ENCODE assay signal across 21 cellular contexts in genomic region chr7:84117304-84117703, GRCh38.
A peak's percentile ranks its signal among the peaks of the same experiment; 100 is the strongest.
DNase-seq lines count a peak whose midpoint lies in the region; ATAC-seq and TF ChIP-seq lines count a peak whose summit lies in the region.
"Had no signal": no experiment of that assay in that cellular context is flagged by ENCODE, and none has a peak within 500 bp of the region (broad histone marks: within the 10 kb centered on the region; RNA-seq: fewer than 3 reads in every experiment).

No MANE protein-coding gene starts in this region.

- H3K27ac Mint-ChIP-seq in GM23338 (no peak overlapping the region), glutamatergic neuron (ENCODE audit: unreplicated experiment) (peak overlapping the region; percentile 62), neural progenitor cell (no peak overlapping the region)
- no peak overlapping the region for H3K27ac Mint-ChIP-seq in activated naive CD8-positive, alpha-beta T cell treated with anti-CD3 and anti-CD28 coated beads for 36 hours
- H3K27ac Mint-ChIP-seq: CD4-positive, alpha-beta memory T cell; HFFc6 had no signal

- H3F3A ChIP-seq in GM23338 (replicated peaks; ENCODE audit: low read depth) (no peaks in the 10 kb centered on the region), neural progenitor cell (ENCODE audit: low read depth) (peaks cover 19% of the 10 kb centered on the region)

- H3K27me3 Mint-ChIP-seq in GM23338 (ENCODE audit: insufficient read depth, low read depth, poor library complexity) (peaks cover 2% of the 10 kb centered on the region), glutamatergic neuron (ENCODE audit: unreplicated experiment) (peaks cover 3% of the 10 kb centered on the region), neural progenitor cell (ENCODE audit: insufficient read depth, low read depth) (no peaks in the 10 kb centered on the region)
- H3K27me3 Mint-ChIP-seq in activated naive CD8-positive, alpha-beta T cell treated with anti-CD3 and anti-CD28 coated beads for 36 hours = no peaks in the 10 kb centered on the region
- H3K27me3 Mint-ChIP-seq: CD4-positive, alpha-beta memory T cell had no signal

- H4K20me1 ChIP-seq in GM23338 (replicated peaks; ENCODE audit: insufficient read depth) (no peaks in the 10 kb centered on the region), neural progenitor cell (ENCODE audit: low read depth) (peaks cover 31% of the 10 kb centered on the region)

- H3K4me2 ChIP-seq in GM23338 (no peak overlapping the region), neural progenitor cell (peak overlapping the region; percentile 29)
- H3K4me2 ChIP-seq: A549 had no signal

- no peak for TF ChIP-seq POLR2A in erythroblast (IDR thresholded peaks at IDR 0.05; ENCODE audit: low read length)

- peaks cover 1% of the 10 kb centered on the region; the same call in 1 of the 2 replicates for H3K36me3 ChIP-seq in GM23338 (ENCODE audit: insufficient read depth)
- H3K36me3 ChIP-seq in neural progenitor cell = peaks cover 1% of the 10 kb centered on the region
- H3K36me3 ChIP-seq in BE2C = no peaks in the 10 kb centered on the region
- H3K36me3 ChIP-seq: HAP-1 had no signal

- no peak overlapping the region for H3K27ac ChIP-seq in GM23338 (ENCODE audit: low read depth)
- no peak overlapping the region for H3K27ac ChIP-seq in neural progenitor cell
- H3K27ac ChIP-seq: A549 had no signal

- H3K36me3 Mint-ChIP-seq in GM23338 (ENCODE audit: low read depth) (peaks cover 9% of the 10 kb centered on the region; the same call in 2 of the 3 replicates), glutamatergic neuron (ENCODE audit: unreplicated experiment) (no peaks in the 10 kb centered on the region), neural progenitor cell (peaks cover 5% of the 10 kb centered on the region)
- H3K36me3 Mint-ChIP-seq in activated naive CD8-positive, alpha-beta T cell treated with anti-CD3 and anti-CD28 coated beads for 36 hours = no peaks in the 10 kb centered on the region
- H3K36me3 Mint-ChIP-seq: CD4-positive, alpha-beta memory T cell had no signal

- H3K9me3 Mint-ChIP-seq in GM23338 = 0 out of 3 replicates have a peak, but pooled peaks cover 3% of the 10 kb centered on the region
- peaks cover 7% of the 10 kb centered on the region for H3K9me3 Mint-ChIP-seq in glutamatergic neuron (ENCODE audit: unreplicated experiment)
- peaks cover 5% of the 10 kb centered on the region for H3K9me3 Mint-ChIP-seq in neural progenitor cell
- H3K9me3 Mint-ChIP-seq in activated naive CD8-positive, alpha-beta T cell treated with anti-CD3 and anti-CD28 coated beads for 36 hours = no peaks in the 10 kb centered on the region
- H3K9me3 Mint-ChIP-seq: HFFc6 had no signal

- peak; percentile 80 for DNase-seq in DMS 273 (lab: John Stamatoyannopoulos, UW; ENCODE audit: unreplicated experiment)
- DNase-seq in GM23338 (ENCODE audit: low spot score) = peak; percentile 32
- DNase-seq in glutamatergic neuron = peak; percentile 60
- DNase-seq in neural progenitor cell (ENCODE audit: low spot score) = peak; percentile 56
- no peak for DNase-seq in activated naive CD8-positive, alpha-beta T cell treated with anti-CD3 and anti-CD28 coated beads for 36 hours
- DNase-seq in BE2C = no peak
- DNase-seq in erythroblast (lab: John Stamatoyannopoulos, UW) = no peak
- DNase-seq: 8988T; ACHN; AML-193; C1 segment of cervical spinal cord; Calu3; CD4-positive, alpha-beta memory T cell; COR-L47; DMS79; EL; GF-D8; GOT3; HFFc6 had no signal

- TF ChIP-seq CTCF in GM23338 (conservative IDR thresholded peaks at IDR 0.05; ENCODE audit: low read depth in 2 of 2) (no peak), glutamatergic neuron (IDR thresholded peaks at IDR 0.05; ENCODE audit: partially characterized antibody, unreplicated experiment) (no peak), neural progenitor cell (IDR thresholded peaks at IDR 0.05) (no peak), BE2C (IDR thresholded peaks at IDR 0.05; ENCODE audit: low read depth, low read length) (no peak)

- ATAC-seq in GM23338 = peak; percentile 83
- ATAC-seq: A549 had no signal

- H3K4me3 ChIP-seq in GM23338 (no peak overlapping the region), neural progenitor cell (no peak overlapping the region), BE2C (ENCODE audit: low read depth, low read length) (no peak overlapping the region)
- H3K4me3 ChIP-seq: A549, HAP-1 had no signal

- H3K79me2 ChIP-seq in GM23338 (replicated peaks; ENCODE audit: insufficient read depth) (peaks cover 28% of the 10 kb centered on the region), neural progenitor cell (ENCODE audit: low read depth) (peaks cover 47% of the 10 kb centered on the region)

- H3K4me1 Mint-ChIP-seq in GM23338 (peaks cover 46% of the 10 kb centered on the region), glutamatergic neuron (ENCODE audit: low read depth, unreplicated experiment) (peaks cover 28% of the 10 kb centered on the region), neural progenitor cell (peaks cover 32% of the 10 kb centered on the region)
- peaks cover 4% of the 10 kb centered on the region for H3K4me1 Mint-ChIP-seq in activated naive CD8-positive, alpha-beta T cell treated with anti-CD3 and anti-CD28 coated beads for 36 hours
- H3K4me1 Mint-ChIP-seq: CD4-positive, alpha-beta memory T cell had no signal

- H2AFZ ChIP-seq in GM23338 (no peak overlapping the region), neural progenitor cell (replicated peaks) (no peak overlapping the region)

- H3K9me3 ChIP-seq in neural progenitor cell (ENCODE audit: low read depth) = no peaks in the 10 kb centered on the region
- no peaks in the 10 kb centered on the region for H3K9me3 ChIP-seq in BE2C
- H3K9me3 ChIP-seq: A549, HAP-1 had no signal

- H3K27me3 ChIP-seq in GM23338 (ENCODE audit: insufficient read depth) = no peaks in the 10 kb centered on the region
- H3K27me3 ChIP-seq in neural progenitor cell = no peaks in the 10 kb centered on the region
- H3K27me3 ChIP-seq in BE2C = no peaks in the 10 kb centered on the region

- H3K4me1 ChIP-seq in GM23338 (ENCODE audit: insufficient read depth) (peaks cover 30% of the 10 kb centered on the region), neural progenitor cell (peaks cover 48% of the 10 kb centered on the region), BE2C (peaks cover 3% of the 10 kb centered on the region)

- H3K4me3 Mint-ChIP-seq in GM23338 = no peak overlapping the region
- H3K4me3 Mint-ChIP-seq in glutamatergic neuron (ENCODE audit: unreplicated experiment) = no peak overlapping the region
- no peak overlapping the region for H3K4me3 Mint-ChIP-seq in neural progenitor cell
- no peak overlapping the region for H3K4me3 Mint-ChIP-seq in activated naive CD8-positive, alpha-beta T cell treated with anti-CD3 and anti-CD28 coated beads for 36 hours
- H3K4me3 Mint-ChIP-seq: CD4-positive, alpha-beta memory T cell; HFFc6 had no signal

- no peak overlapping the region for H3K9ac ChIP-seq in neural progenitor cell

- H3K9me2 ChIP-seq in GM23338 (ENCODE audit: insufficient read depth) = no peaks in the 10 kb centered on the region

TF ChIP-seq in GM23338, 12 proteins besides CTCF, POLR2A, EP300 and RAD21 (continues in another document):
- no peak for TF ChIP-seq JUNB (IDR thresholded peaks at IDR 0.05; ENCODE audit: unreplicated experiment)
- TF ChIP-seq NANOG (IDR thresholded peaks at IDR 0.05; ENCODE audit: borderline replicate concordance) = no peak
- TF ChIP-seq POLR2AphosphoS5 (IDR thresholded peaks at IDR 0.05; ENCODE audit: low read depth) = no peak
- TF ChIP-seq CREB1 (CRISPR knock-in tag; IDR thresholded peaks at IDR 0.05; ENCODE audit: low read depth) = no peak
- TF ChIP-seq STAT1 (IDR thresholded peaks at IDR 0.05; ENCODE audit: unreplicated experiment) = no peak
- TF ChIP-seq, protein P1, sequence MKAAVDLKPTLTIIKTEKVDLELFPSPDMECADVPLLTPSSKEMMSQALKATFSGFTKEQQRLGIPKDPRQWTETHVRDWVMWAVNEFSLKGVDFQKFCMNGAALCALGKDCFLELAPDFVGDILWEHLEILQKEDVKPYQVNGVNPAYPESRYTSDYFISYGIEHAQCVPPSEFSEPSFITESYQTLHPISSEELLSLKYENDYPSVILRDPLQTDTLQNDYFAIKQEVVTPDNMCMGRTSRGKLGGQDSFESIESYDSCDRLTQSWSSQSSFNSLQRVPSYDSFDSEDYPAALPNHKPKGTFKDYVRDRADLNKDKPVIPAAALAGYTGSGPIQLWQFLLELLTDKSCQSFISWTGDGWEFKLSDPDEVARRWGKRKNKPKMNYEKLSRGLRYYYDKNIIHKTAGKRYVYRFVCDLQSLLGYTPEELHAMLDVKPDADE (IDR thresholded peaks at IDR 0.05) = no peak
- no peak for TF ChIP-seq EZH2phosphoT487 (IDR thresholded peaks at IDR 0.05; ENCODE audit: unreplicated experiment)
- no peak for TF ChIP-seq EZH2 (IDR thresholded peaks at IDR 0.05; ENCODE audit: low read depth, unreplicated experiment)
- no peak for TF ChIP-seq REST (IDR thresholded peaks at IDR 0.05; ENCODE audit: unreplicated experiment)
- TF ChIP-seq ZNF114 (CRISPR knock-in tag; IDR thresholded peaks at IDR 0.05) = no peak

Comparison
In these comparisons a context has a peak if more than half of its experiments do, and no peak if none do; other contexts are left out.
1. DNase-seq: peak in DMS 273 (single experiment), GM23338 (single experiment), glutamatergic neuron (single experiment) and neural progenitor cell (single experiment); none in activated naive CD8-positive, alpha-beta T cell treated with anti-CD3 and anti-CD28 coated beads for 36 hours (single experiment), BE2C (single experiment) and erythroblast (0 of 2).